21 cellular contexts compared by ENCODE assay signal in the genomic region with DNA sequence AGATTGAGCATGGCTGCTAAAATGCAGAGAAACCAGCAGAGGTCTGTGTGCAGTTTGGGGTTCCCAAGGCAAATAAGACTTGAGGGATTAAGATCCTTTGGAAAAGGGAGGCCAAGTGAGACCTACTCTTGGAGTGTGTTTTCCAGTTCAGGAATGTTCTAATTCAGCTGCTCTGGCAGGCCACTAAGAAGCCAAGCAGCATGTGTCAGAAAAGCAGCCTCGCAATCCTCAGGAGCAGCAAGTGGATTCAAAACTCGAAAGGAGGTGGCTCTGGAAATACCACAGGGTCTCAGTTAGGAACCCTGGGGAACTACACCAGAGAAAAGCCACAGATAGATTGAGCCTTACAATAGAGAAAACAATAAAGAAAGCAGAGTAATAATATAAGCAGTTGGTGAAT.
A peak's percentile ranks its signal among the peaks of the same experiment; 100 is the strongest.
DNase-seq lines count a peak whose midpoint lies in the region; ATAC-seq and TF ChIP-seq lines count a peak whose summit lies in the region.
"Had no signal": no experiment of that assay in that cellular context is flagged by ENCODE, and none has a peak within 500 bp of the region (broad histone marks: within the 10 kb centered on the region; RNA-seq: fewer than 3 reads in every experiment).

No MANE protein-coding gene starts in this region.

- no peaks in the 10 kb centered on the region for H3K23me2 ChIP-seq in H9 (ENCODE audit: insufficient read length, low read depth, low read length, poor library complexity, severe bottlenecking)

- H3K27me3 ChIP-seq in H9 (ENCODE audit: insufficient read depth, low read length) (no peaks in the 10 kb centered on the region), WERI-Rb-1 (ENCODE audit: insufficient read depth, low read depth, severe bottlenecking) (no peaks in the 10 kb centered on the region), neuron (ENCODE audit: insufficient read depth, low read length) (no peaks in the 10 kb centered on the region)
- H3K27me3 ChIP-seq: sigmoid colon had no signal

- H2BK5ac ChIP-seq in H9 (ENCODE audit: insufficient read length, low read length) = no peak overlapping the region

- no peak overlapping the region for H4K5ac ChIP-seq in H9 (ENCODE audit: insufficient read length, low read depth, low read length)

- H3K56ac ChIP-seq in H9 (ENCODE audit: insufficient read length, low read depth, low read length) = no peak overlapping the region

- H3K9me3 ChIP-seq in H9 (ENCODE audit: control insufficient read depth, low read depth, low read length) (no peaks in the 10 kb centered on the region), WERI-Rb-1 (ENCODE audit: severe bottlenecking) (no peaks in the 10 kb centered on the region), neuron (ENCODE audit: low read length) (no peaks in the 10 kb centered on the region)
- H3K9me3 ChIP-seq: sigmoid colon had no signal

- no peak overlapping the region for H3K4me2 ChIP-seq in H9 (ENCODE audit: insufficient read depth, insufficient read length, low read length)
- H3K4me2 ChIP-seq: PC-9 had no signal

- peaks cover 0 to 5% (median 0%) of the 10 kb centered on the region in 3 experiments; a peak in 2 of 7 replicates for H3K36me3 Mint-ChIP-seq in H9 (ENCODE audit: insufficient read depth in 1 of 3, low read depth in 3 of 3)
- H3K36me3 Mint-ChIP-seq: CD8-positive, alpha-beta T cell; immature natural killer cell; memory B cell had no signal

- H3K79me2 ChIP-seq in H9 (ENCODE audit: insufficient read depth, low read length) = no peaks in the 10 kb centered on the region

- H2BK12ac ChIP-seq in H9 (ENCODE audit: insufficient read length, low read depth, low read length) = no peak overlapping the region

- H3K18ac ChIP-seq in H9 (ENCODE audit: insufficient read length, low read depth, low read length) = peak overlapping the region; percentile 37

- no peak overlapping the region for H3K27ac ChIP-seq in H9 (ENCODE audit: insufficient read length, low read depth, low read length)
- peak overlapping the region; percentile 54 for H3K27ac ChIP-seq in WERI-Rb-1
- H3K27ac ChIP-seq: PC-9, sigmoid colon had no signal

- no peaks in the 10 kb centered on the region for H3K4me1 ChIP-seq in H9 (ENCODE audit: insufficient read depth, low read length)
- H3K4me1 ChIP-seq in neuron (ENCODE audit: insufficient read depth, low read length) = peaks cover 6% of the 10 kb centered on the region
- H3K4me1 ChIP-seq: sigmoid colon had no signal

- H4K91ac ChIP-seq in H9 (ENCODE audit: insufficient read length, low read depth, low read length) = no peak overlapping the region

- H3K4me3 Mint-ChIP-seq in H9 = no peak overlapping the region
- H3K4me3 Mint-ChIP-seq: CD8-positive, alpha-beta T cell; immature natural killer cell; memory B cell; neural crest cell had no signal

- no CpG with 5 or more reads among the region's 2 CpGs for WGBS in H9 (ENCODE audit: extremely low coverage, insufficient read length, low lambda C conversion rate)
- 58 to 59% methylated on average over 2 of the region's 2 CpGs for WGBS in lower leg skin, 2 donors

- peak overlapping the region in 2 of 3 experiments; percentile 38 to 95; a peak in 4 of 7 replicates for H3K27ac Mint-ChIP-seq in H9
- H3K27ac Mint-ChIP-seq: CD8-positive, alpha-beta T cell; immature natural killer cell; memory B cell had no signal

- H3K9ac ChIP-seq in H9 (ENCODE audit: extremely low read depth, insufficient read length, low read length) = no peak overlapping the region

- no peak overlapping the region for H3T11ph ChIP-seq in H9 (ENCODE audit: low read length)

- no peak overlapping the region for H2BK20ac ChIP-seq in H9 (ENCODE audit: low read depth, low read length, poor library complexity, severe bottlenecking)

- H3K4ac ChIP-seq in H9 (ENCODE audit: low read depth, low read length) = no peak overlapping the region

- H3K23ac ChIP-seq in H9 (ENCODE audit: insufficient read length, low read depth, low read length) = no peak overlapping the region

- no peaks in the 10 kb centered on the region for H4K20me1 ChIP-seq in H9 (ENCODE audit: control insufficient read depth, insufficient read depth, insufficient read length)

- TF ChIP-seq CTCF in H9 (conservative IDR thresholded peaks at IDR 0.05) (no peak), WERI-Rb-1 (IDR thresholded peaks at IDR 0.05; ENCODE audit: low read depth, low read length) (no peak), lower leg skin (IDR thresholded peaks at IDR 0.05) (no peak)

- H3K79me1 ChIP-seq in H9 (ENCODE audit: insufficient read depth, low read depth, low read length, poor library complexity, severe bottlenecking) = no peaks in the 10 kb centered on the region

- no peak overlapping the region for H3K4me3 ChIP-seq in WERI-Rb-1 (ENCODE audit: low read depth, low read length)
- H3K4me3 ChIP-seq in neuron (ENCODE audit: low read length) = no peak overlapping the region
- no peak overlapping the region for H3K4me3 ChIP-seq in lower leg skin (ENCODE audit: low read depth, poor library complexity, severe bottlenecking)
- H3K4me3 ChIP-seq: PC-9, sigmoid colon had no signal

- no peak overlapping the region for H2AFZ ChIP-seq in H9 (ENCODE audit: low read length)
- H2AFZ ChIP-seq in neuron (ENCODE audit: low read depth, low read length) = peak overlapping the region; percentile 60
- H2AFZ ChIP-seq: PC-9 had no signal

- no peak overlapping the region for H4K8ac ChIP-seq in H9 (replicated peaks; ENCODE audit: insufficient read length, low read depth, low read length)

- no peak overlapping the region for H2AK5ac ChIP-seq in H9 (ENCODE audit: insufficient read length, low read length)

- H3K4me1 Mint-ChIP-seq in H9 = peaks cover 29 to 40% of the 10 kb centered on the region in 2 experiments
- H3K4me1 Mint-ChIP-seq: immature natural killer cell, memory B cell had no signal

- H3K9me3 Mint-ChIP-seq in H9 = peaks cover 0 to 2% of the 10 kb centered on the region in 2 experiments; a peak in 1 of 5 replicates
- H3K9me3 Mint-ChIP-seq: CD8-positive, alpha-beta T cell; immature natural killer cell; memory B cell; neural crest cell had no signal

- H3K27me3 Mint-ChIP-seq in H9 (ENCODE audit: low read depth) = no peaks in the 10 kb centered on the region
- H3K27me3 Mint-ChIP-seq: memory B cell had no signal

- intact Hi-C loops in left cardiac atrium (cut with DNase I) = no loop called here
- intact Hi-C loops in lower leg skin (cut with DNase I; ENCODE audit: low total_unique reads) = no loop called here

- DNase-seq in H9 (peak; percentile 28), WERI-Rb-1 (peak; percentile 8), left cardiac atrium (no peak), COLO668 (lab: John Stamatoyannopoulos, UW; ENCODE audit: unreplicated experiment) (no peak), lower leg skin (ENCODE audit: low spot score in 2 of 2) (no peak)
- DNase-seq in activated naive CD4-positive, alpha-beta T cell treated with anti-CD3 and anti-CD28 coated beads, Interleukin-2, amount 50 U/mL, for 16 hours = no peak
- DNase-seq: activated naive CD4-positive, alpha-beta T cell; activated T-cell treated with anti-CD3 and anti-CD28 coated beads for 4 hours; CD8-positive, alpha-beta T cell; EL; immature natural killer cell; NCI-H187 treated with DMSO at 0.1 percent for 48 hours; NCI-H510A; PC-9; sigmoid colon; stimulated activated CD4-positive, alpha-beta T cell treated with anti-CD3 and anti-CD28 coated beads, Interleukin-2, amount 100 ng/mL, for 48 hours; substantia nigra had no signal

- H2BK120ac ChIP-seq in H9 (ENCODE audit: low read depth, low read length, poor library complexity, severe bottlenecking) = no peak overlapping the region

- TF ChIP-seq POLR2A in lower leg skin (IDR thresholded peaks at IDR 0.05) = no peak

- H3K36me3 ChIP-seq in WERI-Rb-1 (no peaks in the 10 kb centered on the region), neuron (ENCODE audit: insufficient read depth, low read length) (no peaks in the 10 kb centered on the region)
- H3K36me3 ChIP-seq: sigmoid colon had no signal

- H2BK15ac ChIP-seq in H9 (ENCODE audit: low read depth, low read length) = no peak overlapping the region

- ATAC-seq in left cardiac atrium (peak; percentile 19 to 45), GM19035 (IDR thresholded peaks at IDR 0.05; ENCODE audit: unreplicated experiment) (no peak)
- ATAC-seq: CD8-positive, alpha-beta T cell had no signal

- H3K14ac ChIP-seq in H9 (ENCODE audit: insufficient read depth, low read length) = peak overlapping the region; percentile 1; the same call in 1 of the 2 replicates

Comparison
In these comparisons a context has a peak if more than half of its experiments do, and no peak if none do; other contexts are left out.
1. DNase-seq: peak in H9 (single experiment) and WERI-Rb-1 (single experiment); none in left cardiac atrium (single experiment), COLO668 (single experiment), lower leg skin (0 of 2) and activated naive CD4-positive, alpha-beta T cell treated with anti-CD3 and anti-CD28 coated beads, Interleukin-2, amount 50 U/mL, for 16 hours (single experiment).